In genomic region chr13:113497217-113497616, GRCh38 we compare ENCODE assay signal across 14 cellular contexts.
"Had no signal": no experiment of that assay in that cellular context is flagged by ENCODE, and none has a peak within 500 bp of the region (broad histone marks: within the 10 kb centered on the region; RNA-seq: fewer than 3 reads in every experiment).

No MANE protein-coding gene starts in this region.

- H3K27ac Mint-ChIP-seq: activated naive CD4-positive, alpha-beta T cell treated with anti-CD3 and anti-CD28 coated beads for 36 hours; activated naive CD8-positive, alpha-beta T cell treated with anti-CD3 and anti-CD28 coated beads, Interleukin-2, amount 50 U/mL, for 24 hours; activated T-helper 17 cell treated with anti-CD3 and anti-CD28 coated beads, Interleukin-2, amount 50 U/mL, for 72 hours; stimulated activated effector memory CD8-positive, alpha-beta T cell treated with anti-CD3 and anti-CD28 coated beads, Interleukin-12 subunit alpha, Interleukin-12 subunit beta, amount 100 ng/mL, for 72 hours had no signal

- H3K4me3 Mint-ChIP-seq: activated naive CD4-positive, alpha-beta T cell treated with anti-CD3 and anti-CD28 coated beads for 36 hours; activated naive CD8-positive, alpha-beta T cell treated with anti-CD3 and anti-CD28 coated beads, Interleukin-2, amount 50 U/mL, for 24 hours; activated T-helper 17 cell treated with anti-CD3 and anti-CD28 coated beads, Interleukin-2, amount 50 U/mL, for 72 hours; naive B cell; stimulated activated effector memory CD8-positive, alpha-beta T cell treated with anti-CD3 and anti-CD28 coated beads, Interleukin-12 subunit alpha, Interleukin-12 subunit beta, amount 100 ng/mL, for 72 hours had no signal

- H3K4me3 ChIP-seq: cardiac muscle cell, gastroesophageal sphincter, thyroid gland, vagina had no signal

- ATAC-seq: activated naive CD8-positive, alpha-beta T cell treated with anti-CD3 and anti-CD28 coated beads, Interleukin-2, amount 50 U/mL, for 24 hours; activated T-helper 17 cell treated with anti-CD3 and anti-CD28 coated beads, Interleukin-2, amount 50 U/mL, for 72 hours; gastroesophageal sphincter; left cardiac atrium; stimulated activated effector memory CD8-positive, alpha-beta T cell treated with anti-CD3 and anti-CD28 coated beads, Interleukin-12 subunit alpha, Interleukin-12 subunit beta, amount 100 ng/mL, for 72 hours had no signal

- FAIRE-seq: astrocyte, endometrium had no signal

- H3K27me3 ChIP-seq: cardiac muscle cell, gastroesophageal sphincter, neutrophil, thyroid gland, vagina had no signal

- DNase-seq: activated CD4-positive, CD25-positive, alpha-beta regulatory T cell treated with anti-CD3 and anti-CD28 coated beads, Interleukin-2, amount 50 U/mL, for 72 hours; activated naive CD4-positive, alpha-beta T cell treated with anti-CD3 and anti-CD28 coated beads for 36 hours; activated naive CD8-positive, alpha-beta T cell treated with anti-CD3 and anti-CD28 coated beads, Interleukin-2, amount 50 U/mL, for 24 hours; left cardiac atrium; naive B cell; thyroid gland had no signal

- H3K9me3 Mint-ChIP-seq: activated naive CD4-positive, alpha-beta T cell treated with anti-CD3 and anti-CD28 coated beads for 36 hours; activated naive CD8-positive, alpha-beta T cell treated with anti-CD3 and anti-CD28 coated beads, Interleukin-2, amount 50 U/mL, for 24 hours; activated T-helper 17 cell treated with anti-CD3 and anti-CD28 coated beads, Interleukin-2, amount 50 U/mL, for 72 hours; naive B cell; stimulated activated effector memory CD8-positive, alpha-beta T cell treated with anti-CD3 and anti-CD28 coated beads, Interleukin-12 subunit alpha, Interleukin-12 subunit beta, amount 100 ng/mL, for 72 hours had no signal

- H3K9me3 ChIP-seq: gastroesophageal sphincter, neutrophil, thyroid gland, vagina had no signal

- H3K27ac ChIP-seq: cardiac muscle cell, gastroesophageal sphincter, neutrophil, thyroid gland, vagina had no signal

- H3K27me3 Mint-ChIP-seq: activated naive CD8-positive, alpha-beta T cell treated with anti-CD3 and anti-CD28 coated beads, Interleukin-2, amount 50 U/mL, for 24 hours; activated T-helper 17 cell treated with anti-CD3 and anti-CD28 coated beads, Interleukin-2, amount 50 U/mL, for 72 hours; naive B cell had no signal
